Comparison of ENCODE assay signal across 1 cellular context in genomic region chr20:47284373-47284772, GRCh38.
TF ChIP-seq lines count a peak whose summit lies in the region.

No MANE protein-coding gene starts in this region.

TF ChIP-seq in WTC11, 78 proteins besides CTCF, POLR2A, EP300 and RAD21 (continued from another document):
- TF ChIP-seq ZNF532 (CRISPR knock-in tag; IDR thresholded peaks at IDR 0.05; ENCODE audit: borderline replicate concordance), result no peak
